In genomic region chr7:835491-836401, GRCh38 we compare ENCODE assay signal across 9 cellular contexts. TPM values are rescaled to one million over a fixed set of nuclear protein-coding genes. Genes with fewer than 3 reads are reported as not detected.
A peak's percentile ranks its signal among the peaks of the same experiment; 100 is the strongest.
DNase-seq lines count a peak whose midpoint lies in the region; ATAC-seq and TF ChIP-seq lines count a peak whose summit lies in the region.
"Had no signal": no experiment of that assay in that cellular context is flagged by ENCODE, and none has a peak within 500 bp of the region (broad histone marks: within the 10 kb centered on the region; RNA-seq: fewer than 3 reads in every experiment).

No MANE protein-coding gene starts in this region.

- H3K27me3 Mint-ChIP-seq in T-cell, result no peaks in the 10 kb centered on the region

- H3K36me3 Mint-ChIP-seq in T-cell, result peaks cover 36% of the 10 kb centered on the region
- peaks cover 60% of the 10 kb centered on the region for H3K36me3 Mint-ChIP-seq in stimulated activated effector memory CD8-positive, alpha-beta T cell treated with anti-CD3 and anti-CD28 coated beads, Interleukin-12 subunit alpha, Interleukin-12 subunit beta, amount 100 ng/mL, for 72 hours
- H3K36me3 Mint-ChIP-seq: natural killer cell had no signal

- peak overlapping the region; percentile 7 for H3K4me3 ChIP-seq in left ventricle myocardium inferior

- POLR2A ChIA-PET in T-cell (lab: Charles Lee), result no interaction called here

- no peak for TF ChIP-seq CTCF in left ventricle myocardium inferior (IDR thresholded peaks at IDR 0.05; ENCODE audit: borderline replicate concordance)

- peaks cover 84% of the 10 kb centered on the region for H3K4me1 ChIP-seq in left ventricle myocardium inferior

- H3K36me3 ChIP-seq in left ventricle myocardium inferior, result peaks cover 28% of the 10 kb centered on the region

- peak overlapping the region in 1 of 3 donors; percentile 56 for H3K4me3 Mint-ChIP-seq in T-cell
- peak overlapping the region; percentile 29 for H3K4me3 Mint-ChIP-seq in stimulated activated effector memory CD8-positive, alpha-beta T cell treated with anti-CD3 and anti-CD28 coated beads, Interleukin-12 subunit alpha, Interleukin-12 subunit beta, amount 100 ng/mL, for 72 hours
- H3K4me3 Mint-ChIP-seq: natural killer cell had no signal

- no peaks in the 10 kb centered on the region for H3K9me3 Mint-ChIP-seq in T-cell
- H3K9me3 Mint-ChIP-seq in stimulated activated effector memory CD8-positive, alpha-beta T cell treated with anti-CD3 and anti-CD28 coated beads, Interleukin-12 subunit alpha, Interleukin-12 subunit beta, amount 100 ng/mL, for 72 hours, result no peaks in the 10 kb centered on the region
- H3K9me3 Mint-ChIP-seq: natural killer cell had no signal

- H3K27me3 ChIP-seq in left ventricle myocardium inferior (ENCODE audit: low read depth), result no peaks in the 10 kb centered on the region

- no peaks in the 10 kb centered on the region for H3K9me3 ChIP-seq in left ventricle myocardium inferior (replicated peaks)

- H3K4me1 Mint-ChIP-seq in T-cell, result peaks cover 43 to 66% (median 47%) of the 10 kb centered on the region in 3 donors
- H3K4me1 Mint-ChIP-seq in stimulated activated effector memory CD8-positive, alpha-beta T cell treated with anti-CD3 and anti-CD28 coated beads, Interleukin-12 subunit alpha, Interleukin-12 subunit beta, amount 100 ng/mL, for 72 hours, result peaks cover 49% of the 10 kb centered on the region

- peak; percentile 43 for DNase-seq in HT1080 (ENCODE audit: low read depth)
- DNase-seq in T-cell, result no peak
- DNase-seq in left ventricle myocardium inferior, result no peak
- DNase-seq in stimulated activated effector memory CD8-positive, alpha-beta T cell treated with anti-CD3 and anti-CD28 coated beads, Interleukin-12 subunit alpha, Interleukin-12 subunit beta, amount 100 ng/mL, for 72 hours (ENCODE audit: low spot score in 2 of 2), result no peak
- no peak for DNase-seq in HCEC 1CT
- no peak for DNase-seq in NCI-H187 (lab: John Stamatoyannopoulos, UW)
- no peak for DNase-seq in NCI-H1105 treated with DMSO at 0.1 percent for 48 hours (lab: John Stamatoyannopoulos, UW)
- DNase-seq: natural killer cell had no signal

- peak overlapping the region; percentile 34 to 89 for H3K27ac Mint-ChIP-seq in T-cell
- H3K27ac Mint-ChIP-seq in stimulated activated effector memory CD8-positive, alpha-beta T cell treated with anti-CD3 and anti-CD28 coated beads, Interleukin-12 subunit alpha, Interleukin-12 subunit beta, amount 100 ng/mL, for 72 hours, result peak overlapping the region; percentile 58
- H3K27ac Mint-ChIP-seq: natural killer cell had no signal

- H3K27ac ChIP-seq in left ventricle myocardium inferior (replicated peaks), result peak overlapping the region; percentile 95

- ATAC-seq in T-cell (replicated peaks in 1 of 4), result no peak
- ATAC-seq in stimulated activated effector memory CD8-positive, alpha-beta T cell treated with anti-CD3 and anti-CD28 coated beads, Interleukin-12 subunit alpha, Interleukin-12 subunit beta, amount 100 ng/mL, for 72 hours, result peak; percentile 29
- no peak for ATAC-seq in GM21576 (IDR thresholded peaks at IDR 0.05; ENCODE audit: unreplicated experiment)
- ATAC-seq: natural killer cell had no signal

- CTCF ChIA-PET in T-cell (lab: Charles Lee), result no interaction called here

- intact Hi-C loops in left ventricle myocardium inferior (cut with micrococcal nuclease), result loop anchor here (10.0 kb wide), 1 partner anchor 51 kb away; no protein-coding TSS in a partner anchor

RNA-seq across cellular contexts. Expression of gene SUN1, which starts 3.5 kb away (rescaled TPM):
- 81.8 and 130 TPM in 2 replicates for total RNA-seq in HT1080 (2014; rRNA removed; shearing (Covaris generic))
- polyA plus RNA-seq in HT1080 (2015; cell fraction: cytosol; rRNA removed), result 112 and 125 TPM in 2 replicates
- polyA plus RNA-seq in HT1080 (2015; cell fraction: nucleus; rRNA removed), result 422 and 443 TPM in 2 replicates
- total RNA-seq in T-cell (100 to 1,000 TPM in 3 of 5 donors, 10 to 100 TPM in 2; 90.8 to 299 (median 279) TPM), left ventricle myocardium inferior (183 TPM)

RNA-seq across cellular contexts. Expression of gene GET4, which starts 40.6 kb away (rescaled TPM):
- total RNA-seq in HT1080 (2014; rRNA removed; shearing (Covaris generic)), result 48.0 and 51.0 TPM in 2 replicates
- 27.4 and 32.5 TPM in 2 replicates for polyA plus RNA-seq in HT1080 (2015; cell fraction: cytosol; rRNA removed)
- polyA plus RNA-seq in HT1080 (2015; cell fraction: nucleus; rRNA removed), result 48.7 and 53.2 TPM in 2 replicates
- total RNA-seq in T-cell (10 to 100 TPM; 52.2 to 76.4 (median 54.7) TPM), left ventricle myocardium inferior (22.9 TPM)
